32 cellular contexts compared by ENCODE assay signal in the genomic region with DNA sequence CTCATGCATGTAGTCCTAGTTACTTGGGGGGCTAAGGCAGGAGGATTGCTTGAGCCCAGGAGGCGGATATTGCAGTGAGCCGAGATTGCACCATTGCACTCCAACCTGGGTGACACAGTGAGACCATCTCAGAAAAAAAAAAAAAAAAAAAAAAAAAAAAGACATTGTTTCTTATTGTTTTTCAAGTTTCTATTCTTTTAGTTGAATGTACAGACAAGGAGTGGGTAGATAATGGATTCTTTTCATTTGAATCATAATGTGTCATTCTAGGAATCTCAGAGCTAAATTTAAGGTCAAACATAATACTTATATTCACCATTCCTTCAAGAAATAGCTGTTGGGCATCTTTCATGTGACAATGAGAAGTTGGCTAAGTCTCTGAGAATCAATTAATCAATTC.
"Had no signal": no experiment of that assay in that cellular context is flagged by ENCODE, and none has a peak within 500 bp of the region (broad histone marks: within the 10 kb centered on the region; RNA-seq: fewer than 3 reads in every experiment).

No MANE protein-coding gene starts in this region.

- H3K9me3 ChIP-seq: breast epithelium, esophagus muscularis mucosa, gastrocnemius medialis, heart left ventricle had no signal

- H3K4me3 ChIP-seq: breast epithelium, cardiac muscle cell, coronary artery, esophagus muscularis mucosa, gastrocnemius medialis, heart left ventricle had no signal

- H3K27ac Mint-ChIP-seq: activated CD4-positive, alpha-beta memory T cell treated with anti-CD3 and anti-CD28 coated beads for 36 hours; activated CD4-positive, alpha-beta T cell treated with anti-CD3 and anti-CD28 coated beads for 36 hours; activated CD4-positive, alpha-beta T cell treated with anti-CD3 and anti-CD28 coated beads, Interleukin-2, amount 10 ng/mL, durations not matched to agents 24 days and 14 days; activated CD8-positive, alpha-beta memory T cell treated with anti-CD3 and anti-CD28 coated beads, Interleukin-2, amount 10 ng/mL, durations not matched to agents 7 days and 5 days; activated CD8-positive, alpha-beta T cell treated with anti-CD3 and anti-CD28 coated beads, Interleukin-2, amount 10 ng/mL, durations not matched to agents 7 days and 5 days; activated naive CD4-positive, alpha-beta T cell treated with anti-CD3 and anti-CD28 coated beads, Interleukin-2, amount 10 ng/mL, durations not matched to agents 7 days and 5 days; activated naive CD4-positive, alpha-beta T cell treated with anti-CD3 and anti-CD28 coated beads, Interleukin-2, amount 50 U/mL, for 72 hours; activated naive CD8-positive, alpha-beta T cell treated with anti-CD3 and anti-CD28 coated beads, Interleukin-2, amount 10 ng/mL, durations not matched to agents 7 days and 5 days; activated T-cell treated with anti-CD3 and anti-CD28 coated beads, Interleukin-2, amount 50 U/mL, for 24 hours; activated T-cell treated with anti-CD3 and anti-CD28 coated beads, Interleukin-2, amount 50 U/mL, for 72 hours; brain; effector memory CD8-positive, alpha-beta T cell had no signal

- H3K27me3 ChIP-seq: breast epithelium, cardiac muscle cell, esophagus muscularis mucosa, gastrocnemius medialis, heart left ventricle had no signal

- H3K36me3 Mint-ChIP-seq: activated CD8-positive, alpha-beta memory T cell treated with anti-CD3 and anti-CD28 coated beads, Interleukin-2, amount 10 ng/mL, durations not matched to agents 7 days and 5 days; activated naive CD4-positive, alpha-beta T cell treated with anti-CD3 and anti-CD28 coated beads, Interleukin-2, amount 10 ng/mL, durations not matched to agents 7 days and 5 days; activated naive CD4-positive, alpha-beta T cell treated with anti-CD3 and anti-CD28 coated beads, Interleukin-2, amount 50 U/mL, for 72 hours; activated naive CD8-positive, alpha-beta T cell treated with anti-CD3 and anti-CD28 coated beads, Interleukin-2, amount 10 ng/mL, durations not matched to agents 7 days and 5 days; brain had no signal

- H3K36me3 ChIP-seq: breast epithelium, cardiac muscle cell, esophagus muscularis mucosa, gastrocnemius medialis, heart left ventricle had no signal

- H3K4me1 Mint-ChIP-seq: activated CD4-positive, alpha-beta T cell treated with anti-CD3 and anti-CD28 coated beads for 36 hours; activated CD4-positive, alpha-beta T cell treated with anti-CD3 and anti-CD28 coated beads, Interleukin-2, amount 10 ng/mL, durations not matched to agents 24 days and 14 days; activated CD8-positive, alpha-beta memory T cell treated with anti-CD3 and anti-CD28 coated beads, Interleukin-2, amount 10 ng/mL, durations not matched to agents 7 days and 5 days; activated naive CD4-positive, alpha-beta T cell treated with anti-CD3 and anti-CD28 coated beads, Interleukin-2, amount 10 ng/mL, durations not matched to agents 7 days and 5 days; activated naive CD8-positive, alpha-beta T cell treated with anti-CD3 and anti-CD28 coated beads, Interleukin-2, amount 10 ng/mL, durations not matched to agents 7 days and 5 days had no signal

- H3K9me3 Mint-ChIP-seq: activated CD4-positive, alpha-beta memory T cell treated with anti-CD3 and anti-CD28 coated beads for 36 hours; activated naive CD4-positive, alpha-beta T cell treated with anti-CD3 and anti-CD28 coated beads, Interleukin-2, amount 10 ng/mL, durations not matched to agents 7 days and 5 days; activated naive CD4-positive, alpha-beta T cell treated with anti-CD3 and anti-CD28 coated beads, Interleukin-2, amount 50 U/mL, for 72 hours; activated naive CD8-positive, alpha-beta T cell treated with anti-CD3 and anti-CD28 coated beads, Interleukin-2, amount 10 ng/mL, durations not matched to agents 7 days and 5 days; activated T-cell treated with anti-CD3 and anti-CD28 coated beads, Interleukin-2, amount 50 U/mL, for 24 hours; activated T-cell treated with anti-CD3 and anti-CD28 coated beads, Interleukin-2, amount 50 U/mL, for 72 hours had no signal

- ATAC-seq: activated CD4-positive, alpha-beta T cell treated with anti-CD3 and anti-CD28 coated beads for 36 hours; activated CD8-positive, alpha-beta memory T cell treated with anti-CD3 and anti-CD28 coated beads, Interleukin-2, amount 10 ng/mL, durations not matched to agents 7 days and 5 days; activated CD8-positive, alpha-beta T cell treated with anti-CD3 and anti-CD28 coated beads, Interleukin-2, amount 10 ng/mL, durations not matched to agents 7 days and 5 days; activated naive CD4-positive, alpha-beta T cell treated with anti-CD3 and anti-CD28 coated beads, Interleukin-2, amount 50 U/mL, for 72 hours; activated T-cell treated with anti-CD3 and anti-CD28 coated beads, Interleukin-2, amount 50 U/mL, for 72 hours; effector memory CD8-positive, alpha-beta T cell; gastrocnemius medialis; heart left ventricle had no signal

- DNase-seq: activated CD4-positive, alpha-beta memory T cell treated with anti-CD3 and anti-CD28 coated beads for 36 hours; activated CD4-positive, alpha-beta T cell treated with anti-CD3 and anti-CD28 coated beads for 36 hours; activated CD4-positive, alpha-beta T cell treated with anti-CD3 and anti-CD28 coated beads, Interleukin-2, amount 10 ng/mL, durations not matched to agents 24 days and 14 days; activated CD4-positive, CD25-positive, alpha-beta regulatory T cell; activated CD4-positive, CD25-positive, alpha-beta regulatory T cell treated with anti-CD3 and anti-CD28 coated beads, Interleukin-2, amount 50 U/mL, for 72 hours; activated CD8-positive, alpha-beta memory T cell treated with anti-CD3 and anti-CD28 coated beads, Interleukin-2, amount 10 ng/mL, durations not matched to agents 7 days and 5 days; activated CD8-positive, alpha-beta memory T cell treated with anti-CD3 and anti-CD28 coated beads, Interleukin-2, amount 50 U/mL, for 4 hours; activated CD8-positive, alpha-beta T cell treated with anti-CD3 and anti-CD28 coated beads, Interleukin-2, amount 10 ng/mL, durations not matched to agents 7 days and 5 days; activated gamma-delta T cell; activated naive CD4-positive, alpha-beta T cell; activated naive CD4-positive, alpha-beta T cell treated with anti-CD3 and anti-CD28 coated beads, Interleukin-2, amount 10 ng/mL, durations not matched to agents 7 days and 5 days; activated naive CD8-positive, alpha-beta T cell treated with anti-CD3 and anti-CD28 coated beads, Interleukin-2, amount 10 ng/mL, durations not matched to agents 7 days and 5 days; activated T-cell treated with anti-CD3 and anti-CD28 coated beads, Interleukin-2, amount 50 U/mL, for 24 hours; activated T-cell treated with anti-CD3 and anti-CD28 coated beads, Interleukin-2, amount 50 U/mL, for 72 hours; aorta; central memory CD4-positive, alpha-beta T cell; cerebellar nuclear complex; dermis blood vessel endothelial cell; effector CD4-positive, alpha-beta T cell; effector memory CD8-positive, alpha-beta T cell; erythroblast; gastrocnemius medialis; glutamatergic neuron; heart left ventricle; hypothalamus; T-helper 2 cell had no signal

- H3K27me3 Mint-ChIP-seq: activated CD4-positive, alpha-beta T cell treated with anti-CD3 and anti-CD28 coated beads for 36 hours; activated CD4-positive, alpha-beta T cell treated with anti-CD3 and anti-CD28 coated beads, Interleukin-2, amount 10 ng/mL, durations not matched to agents 24 days and 14 days; activated CD8-positive, alpha-beta memory T cell treated with anti-CD3 and anti-CD28 coated beads, Interleukin-2, amount 10 ng/mL, durations not matched to agents 7 days and 5 days; activated naive CD4-positive, alpha-beta T cell treated with anti-CD3 and anti-CD28 coated beads, Interleukin-2, amount 10 ng/mL, durations not matched to agents 7 days and 5 days; activated naive CD8-positive, alpha-beta T cell treated with anti-CD3 and anti-CD28 coated beads, Interleukin-2, amount 10 ng/mL, durations not matched to agents 7 days and 5 days; activated T-cell treated with anti-CD3 and anti-CD28 coated beads, Interleukin-2, amount 50 U/mL, for 24 hours; effector memory CD8-positive, alpha-beta T cell had no signal

- H3K4me3 Mint-ChIP-seq: activated CD4-positive, alpha-beta memory T cell treated with anti-CD3 and anti-CD28 coated beads for 36 hours; activated CD4-positive, alpha-beta T cell treated with anti-CD3 and anti-CD28 coated beads for 36 hours; activated CD4-positive, alpha-beta T cell treated with anti-CD3 and anti-CD28 coated beads, Interleukin-2, amount 10 ng/mL, durations not matched to agents 24 days and 14 days; activated CD8-positive, alpha-beta memory T cell treated with anti-CD3 and anti-CD28 coated beads, Interleukin-2, amount 10 ng/mL, durations not matched to agents 7 days and 5 days; activated CD8-positive, alpha-beta T cell treated with anti-CD3 and anti-CD28 coated beads, Interleukin-2, amount 10 ng/mL, durations not matched to agents 7 days and 5 days; activated naive CD4-positive, alpha-beta T cell treated with anti-CD3 and anti-CD28 coated beads, Interleukin-2, amount 10 ng/mL, durations not matched to agents 7 days and 5 days; activated naive CD8-positive, alpha-beta T cell treated with anti-CD3 and anti-CD28 coated beads, Interleukin-2, amount 10 ng/mL, durations not matched to agents 7 days and 5 days; activated T-cell treated with anti-CD3 and anti-CD28 coated beads, Interleukin-2, amount 50 U/mL, for 24 hours; activated T-cell treated with anti-CD3 and anti-CD28 coated beads, Interleukin-2, amount 50 U/mL, for 72 hours; brain; effector memory CD8-positive, alpha-beta T cell had no signal

- H3K27ac ChIP-seq: breast epithelium, cardiac muscle cell, coronary artery, esophagus muscularis mucosa, gastrocnemius medialis, heart left ventricle had no signal

- H3K4me1 ChIP-seq: breast epithelium, esophagus muscularis mucosa, gastrocnemius medialis had no signal
